21 cellular contexts compared by ENCODE assay signal in the genomic region with DNA sequence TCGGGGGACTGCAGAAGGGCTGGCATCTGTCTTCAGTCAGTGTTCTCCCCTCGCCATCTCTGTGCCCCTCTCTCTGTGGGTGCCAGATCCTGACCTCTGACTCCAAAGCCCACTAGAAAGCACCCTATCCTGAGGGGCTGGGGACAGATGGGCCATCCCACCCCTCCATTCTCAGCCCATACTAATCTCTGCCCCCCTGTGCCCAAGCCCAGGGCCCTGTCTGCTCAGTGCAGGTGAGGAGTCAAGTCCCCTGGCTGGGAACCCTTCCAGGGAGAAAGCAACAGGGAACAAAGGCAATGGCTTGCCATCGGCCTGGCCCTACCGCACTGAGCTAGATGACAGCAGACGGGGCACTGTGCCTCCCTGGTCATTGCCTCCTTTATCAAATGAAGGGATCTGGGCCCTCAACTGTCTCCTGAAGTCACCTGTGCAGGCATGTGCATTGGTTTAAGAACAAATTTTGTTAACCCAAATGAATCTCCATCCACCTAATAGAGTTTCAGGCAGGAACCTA. TPM values are rescaled to one million over a fixed set of nuclear protein-coding genes. Genes with fewer than 3 reads are reported as not detected.
DNase-seq lines count a peak whose midpoint lies in the region; ATAC-seq and TF ChIP-seq lines count a peak whose summit lies in the region.
"Had no signal": no experiment of that assay in that cellular context is flagged by ENCODE, and none has a peak within 500 bp of the region (broad histone marks: within the 10 kb centered on the region; RNA-seq: fewer than 3 reads in every experiment).

No MANE protein-coding gene starts in this region.

- H3K36me3 Mint-ChIP-seq in Caco-2 (ENCODE audit: insufficient read depth, unreplicated experiment) (no peaks in the 10 kb centered on the region), brain (no peaks in the 10 kb centered on the region), nephron progenitor cell (ENCODE audit: low read depth) (no peaks in the 10 kb centered on the region)
- H3K36me3 Mint-ChIP-seq: CD4-positive, CD25-positive, alpha-beta regulatory T cell had no signal

- peak overlapping the region; percentile 88 for H3K27ac Mint-ChIP-seq in Caco-2 (ENCODE audit: unreplicated experiment)
- H3K27ac Mint-ChIP-seq in brain, result peak overlapping the region; percentile 33 to 98 (median 88)
- peak overlapping the region; percentile 95 for H3K27ac Mint-ChIP-seq in nephron progenitor cell
- H3K27ac Mint-ChIP-seq: CD4-positive, CD25-positive, alpha-beta regulatory T cell had no signal

- intact Hi-C loops in Caco-2 (cut with micrococcal nuclease; ENCODE audit: unreplicated experiment) (no loop called here), spleen (cut with DNase I; ENCODE audit: low total_unique reads) (no loop called here)

- H3K27me3 ChIP-seq in Caco-2 (replicated peaks; ENCODE audit: control insufficient read depth, insufficient read depth, low read length), result no peaks in the 10 kb centered on the region
- no peaks in the 10 kb centered on the region for H3K27me3 ChIP-seq in spleen (replicated peaks in 1 of 7)
- H3K27me3 ChIP-seq: BE2C had no signal

- H3K36me3 ChIP-seq in Caco-2 (ENCODE audit: control insufficient read depth, insufficient read depth, low read length) (no peaks in the 10 kb centered on the region), spleen (no peaks in the 10 kb centered on the region)
- H3K36me3 ChIP-seq: BE2C, HAP-1 had no signal

- POLR2A ChIA-PET in Caco-2 (lab: Charles Lee), result interaction anchor here (0.7 kb wide), 1 partner anchor 43 kb away, joined by 3 read pairs; a partner anchor contains a TSS

- no peak for TF ChIP-seq POLR2A in spleen (IDR thresholded peaks at IDR 0.05)

- H3K9me3 Mint-ChIP-seq in Caco-2 (ENCODE audit: unreplicated experiment) (no peaks in the 10 kb centered on the region), brain (peaks cover 0 to under 1% (median 0%) of the 10 kb centered on the region in 5 experiments), nephron progenitor cell (no peaks in the 10 kb centered on the region)
- H3K9me3 Mint-ChIP-seq: CD4-positive, CD25-positive, alpha-beta regulatory T cell had no signal

- H3K4me3 Mint-ChIP-seq in Caco-2 (ENCODE audit: unreplicated experiment) (no peak overlapping the region), brain (peak overlapping the region in 1 of 5 experiments; percentile 22), nephron progenitor cell (no peak overlapping the region)
- H3K4me3 Mint-ChIP-seq: CD4-positive, CD25-positive, alpha-beta regulatory T cell had no signal

- no peak for ATAC-seq in HG02973 (IDR thresholded peaks at IDR 0.05; ENCODE audit: unreplicated experiment)
- ATAC-seq: Panc1 had no signal

- H3K4me1 Mint-ChIP-seq in Caco-2 (ENCODE audit: low read depth, unreplicated experiment) (peaks cover 52% of the 10 kb centered on the region), brain (peaks cover 93% of the 10 kb centered on the region), nephron progenitor cell (peaks cover 86% of the 10 kb centered on the region)
- H3K4me1 Mint-ChIP-seq: CD4-positive, CD25-positive, alpha-beta regulatory T cell had no signal

- CTCF ChIA-PET in Caco-2 (lab: Charles Lee), result interaction anchor here (0.5 to 0.6 kb wide), 2 partner anchors 39 to 175 kb away, joined by 3 to 5 read pairs; no protein-coding TSS in a partner anchor

- H3K4me1 ChIP-seq in Caco-2 (peaks cover 49% of the 10 kb centered on the region), spleen (peaks cover 0 to 28% (median 9%) of the 10 kb centered on the region in 6 donors)
- H3K4me1 ChIP-seq: BE2C had no signal

- H3K27ac ChIP-seq in spleen, result no peak overlapping the region
- H3K27ac ChIP-seq: HL-60 had no signal

- no peaks in the 10 kb centered on the region for H3K27me3 Mint-ChIP-seq in Caco-2 (ENCODE audit: insufficient read depth, unreplicated experiment)
- peaks cover 5% of the 10 kb centered on the region for H3K27me3 Mint-ChIP-seq in brain
- peaks cover 10% of the 10 kb centered on the region for H3K27me3 Mint-ChIP-seq in nephron progenitor cell (ENCODE audit: low read depth, poor library complexity)

- in situ Hi-C loops in GM13977 (cut with MboI; ENCODE audit: low pct_unique_long_range_greater_than_20kb, low sequenced_read_pairs, unreplicated experiment), result no loop called here

- no TSS peak for BruUV-seq in Caco-2 (replicated peaks; lab: Mats Ljungman, UMichigan)

- DNase-seq in Caco-2 (no peak), nephron progenitor cell (no peak), spleen (peak; percentile 57), GM13977 (ENCODE audit: low spot score) (no peak), iPS-NIHi7 (ENCODE audit: extremely low spot score) (no peak)
- DNase-seq in activated CD4-positive, alpha-beta T cell treated with anti-CD3 and anti-CD28 coated beads, Interleukin-2, amount 50 U/mL, for 4 hours, result no peak
- DNase-seq: BE2C; CD4-positive, CD25-positive, alpha-beta regulatory T cell; DMS79; NCI-H1105; NCI-H2029 treated with DMSO at 0.1 percent for 48 hours; NCI-H226; NCI-H510A treated with DMSO at 0.1 percent for 48 hours; NCI-H748 treated with DMSO at 0.1 percent for 48 hours; NK-92 treated with Interleukin-12 subunit alpha and Interleukin-12 subunit beta, amount 100 ng/mL, for 24 hours; SIG-M5 had no signal

- WGBS in spleen, 5 donors, result 83 to 99% (median 95%) methylated on average over 5 of the region's 5 CpGs

- TF ChIP-seq CTCF in Caco-2 (IDR thresholded peaks at IDR 0.05; ENCODE audit: insufficient read depth in 1 of 2, low read depth in 1 of 2, low read length in 1 of 2, severe bottlenecking in 1 of 2, unreplicated experiment in 1 of 2) (no peak), brain (conservative IDR thresholded peaks at IDR 0.05) (no peak), nephron progenitor cell (IDR thresholded peaks at IDR 0.05) (no peak), spleen (IDR thresholded peaks at IDR 0.05 in 8 of 11, conservative IDR thresholded peaks at IDR 0.05 in 3 of 11) (no peak), GM13977 (IDR thresholded peaks at IDR 0.05; ENCODE audit: extremely low read depth, insufficient read depth, missing control alignments) (no peak)

- H3K9me3 ChIP-seq in Caco-2, result no peaks in the 10 kb centered on the region
- no peaks in the 10 kb centered on the region for H3K9me3 ChIP-seq in spleen
- H3K9me3 ChIP-seq: BE2C, HAP-1 had no signal

- no peak overlapping the region for H3K4me3 ChIP-seq in Caco-2 (ENCODE audit: low read depth, low read length)
- no peak overlapping the region for H3K4me3 ChIP-seq in spleen
- H3K4me3 ChIP-seq: HAP-1 had no signal

RNA-seq across cellular contexts. Expression of a gene that starts 42.7 kb away (rescaled TPM):
- 90.9 and 101 TPM in 2 replicates for total RNA-seq in Caco-2 (2022)
- polyA plus RNA-seq in brain (ENCODE audit: insufficient read depth, low read depth, low replicate concordance), result 145 TPM
- total RNA-seq in spleen, result 100 to 1,000 TPM in 4 of 7 donors, 10 to 100 TPM in 3; 80.4 to 343 (median 109) TPM
- 10 to 100 TPM; 42.8 to 73.9 (median 59.7) TPM for polyA plus RNA-seq in spleen
